9 cellular contexts compared by ENCODE assay signal in genomic region chr11:65301491-65302329, GRCh38. TPM values are rescaled to one million over a fixed set of nuclear protein-coding genes. Genes with fewer than 3 reads are reported as not detected.
DNase-seq lines count a peak whose midpoint lies in the region; ATAC-seq, FAIRE-seq and TF ChIP-seq lines count a peak whose summit lies in the region.
"Had no signal": no experiment of that assay in that cellular context is flagged by ENCODE, and none has a peak within 500 bp of the region (broad histone marks: within the 10 kb centered on the region; RNA-seq: fewer than 3 reads in every experiment).

No MANE protein-coding gene starts in this region.

- ATAC-seq in PC-3 (peak; percentile 54), HG03457 (IDR thresholded peaks at IDR 0.05; ENCODE audit: unreplicated experiment) (no peak), GM19455 (IDR thresholded peaks at IDR 0.05; ENCODE audit: unreplicated experiment) (no peak)
- ATAC-seq: activated CD4-positive, alpha-beta T cell treated with anti-CD3 and anti-CD28 coated beads for 36 hours had no signal

- POLR2A ChIA-PET in PC-3 (lab: Charles Lee; ENCODE audit: unreplicated experiment), result no interaction called here
- POLR2A ChIA-PET in endothelial cell of umbilical vein (lab: Charles Lee), result interaction anchor here (0.7 kb wide), 1 partner anchor 8 kb away, joined by 3 read pairs; no protein-coding TSS in a partner anchor

- intact Hi-C loops in PC-3 (cut with micrococcal nuclease) (no loop called here), endothelial cell of umbilical vein (cut with micrococcal nuclease) (no loop called here), thyroid gland (cut with DNase I) (no loop called here)

- dilution Hi-C loops in endothelial cell of umbilical vein (cut with MboI; ENCODE audit: extremely low pct_ligation_motif_present, low sequenced_read_pairs), result no loop called here

- H3K4me1 ChIP-seq in PC-3 (ENCODE audit: insufficient read depth, low read length) (no peaks in the 10 kb centered on the region), endothelial cell of umbilical vein (ENCODE audit: control insufficient read depth, extremely low read depth, insufficient read depth, low read length) (no peaks in the 10 kb centered on the region), mesenchymal stem cell (ENCODE audit: control insufficient read depth, insufficient read depth, low read depth, low read length) (peaks cover 40% of the 10 kb centered on the region), thyroid gland (peaks cover 72 to 82% of the 10 kb centered on the region in 2 donors)

- peak overlapping the region; percentile 82 for H2AK5ac ChIP-seq in mesenchymal stem cell (ENCODE audit: low read length, severe bottlenecking)

- FAIRE-seq in endothelial cell of umbilical vein (lab: Jason Lieb, UNC), result peak; percentile 12

- no peak overlapping the region for H2AFZ ChIP-seq in PC-3 (ENCODE audit: low read length)
- H2AFZ ChIP-seq in endothelial cell of umbilical vein (ENCODE audit: low read depth, low read length), result no peak overlapping the region
- peak overlapping the region; percentile 6 for H2AFZ ChIP-seq in mesenchymal stem cell (ENCODE audit: low read depth, low read length)

- no peak overlapping the region for H3K4me3 ChIP-seq in PC-3 (ENCODE audit: low read length)
- no peak overlapping the region for H3K4me3 ChIP-seq in endothelial cell of umbilical vein (replicated peaks in 1 of 3; ENCODE audit: insufficient read depth in 1 of 3, low read depth in 1 of 3, low read length in 3 of 3)
- H3K4me3 ChIP-seq in mesenchymal stem cell (ENCODE audit: insufficient read depth in 1 of 2, low read depth in 1 of 2, low read length in 2 of 2), result no peak overlapping the region
- no peak overlapping the region for H3K4me3 ChIP-seq in thyroid gland (replicated peaks in 1 of 3)

- H3K79me2 ChIP-seq in PC-3 (ENCODE audit: low read length) (no peaks in the 10 kb centered on the region), endothelial cell of umbilical vein (ENCODE audit: control insufficient read depth, insufficient read depth, low read length) (no peaks in the 10 kb centered on the region)

- peak overlapping the region; percentile 42 to 63 for H3K23ac ChIP-seq in mesenchymal stem cell (ENCODE audit: low read length in 2 of 2)

- H2BK12ac ChIP-seq in mesenchymal stem cell (ENCODE audit: low read length in 2 of 2), result peak overlapping the region; percentile 96 to 100

- H3K9ac ChIP-seq in PC-3 (ENCODE audit: low read length), result no peak overlapping the region
- no peak overlapping the region for H3K9ac ChIP-seq in endothelial cell of umbilical vein (replicated peaks; ENCODE audit: extremely low read depth, insufficient read depth, low read length)
- peak overlapping the region; percentile 45 for H3K9ac ChIP-seq in mesenchymal stem cell (ENCODE audit: low read length)

- H3K9me1 ChIP-seq in endothelial cell of umbilical vein (replicated peaks; ENCODE audit: control insufficient read depth, extremely low read depth, insufficient read depth, low read length), result no peaks in the 10 kb centered on the region

- peak overlapping the region; percentile 83 for H2BK15ac ChIP-seq in mesenchymal stem cell (ENCODE audit: low read depth, poor library complexity, severe bottlenecking)

- H3K18ac ChIP-seq in mesenchymal stem cell (ENCODE audit: low read depth in 1 of 2, low read length in 2 of 2), result peak overlapping the region; percentile 93 to 99

- no peaks in the 10 kb centered on the region for H3K79me1 ChIP-seq in mesenchymal stem cell (replicated peaks; ENCODE audit: low read length, poor library complexity, severe bottlenecking)

- H3K27ac ChIP-seq in PC-3 (ENCODE audit: low read length) (no peak overlapping the region), endothelial cell of umbilical vein (ENCODE audit: insufficient read depth, low read depth, low read length) (no peak overlapping the region), mesenchymal stem cell (ENCODE audit: low read length, poor library complexity, severe bottlenecking) (no peak overlapping the region), thyroid gland (peak overlapping the region in 2 of 3 donors; percentile 33 to 73)

- TF ChIP-seq POLR2A in endothelial cell of umbilical vein (IDR thresholded peaks at IDR 0.05; ENCODE audit: low read depth, low read length), result no peak
- TF ChIP-seq POLR2A in thyroid gland (IDR thresholded peaks at IDR 0.05), result no peak

- H3K4me2 ChIP-seq in PC-3 (ENCODE audit: low read length), result no peak overlapping the region
- no peak overlapping the region for H3K4me2 ChIP-seq in endothelial cell of umbilical vein (ENCODE audit: insufficient read depth, low read length)
- H3K4me2 ChIP-seq in mesenchymal stem cell (ENCODE audit: low read length, poor library complexity, severe bottlenecking), result no peak overlapping the region

- peak overlapping the region; percentile 97 for H4K8ac ChIP-seq in mesenchymal stem cell (ENCODE audit: low read length)

- H3K9me3 ChIP-seq in PC-3 (ENCODE audit: low read length) (no peaks in the 10 kb centered on the region), endothelial cell of umbilical vein (replicated peaks; ENCODE audit: control insufficient read depth, insufficient read depth, low read length) (no peaks in the 10 kb centered on the region), mesenchymal stem cell (ENCODE audit: control insufficient read depth, low read length) (no peaks in the 10 kb centered on the region), thyroid gland (no peaks in the 10 kb centered on the region)

- DNase-seq in PC-3, result no peak
- DNase-seq in endothelial cell of umbilical vein (ENCODE audit: low read depth, low spot score), result no peak
- DNase-seq in mesenchymal stem cell, result peak; percentile 76
- peak; percentile 51 to 55 for DNase-seq in thyroid gland
- DNase-seq in activated CD4-positive, CD25-positive, alpha-beta regulatory T cell treated with anti-CD3 and anti-CD28 coated beads, Interleukin-2, amount 50 U/mL, for 72 hours, result no peak
- DNase-seq: activated CD4-positive, alpha-beta T cell treated with anti-CD3 and anti-CD28 coated beads for 36 hours; stimulated activated CD4-positive, alpha-beta T cell treated with anti-CD3 and anti-CD28 coated beads, Interleukin-15, amount 100 ng/mL, for 24 hours had no signal

- peak overlapping the region; percentile 93 to 97 for H3K4ac ChIP-seq in mesenchymal stem cell (ENCODE audit: low read depth in 1 of 2, low read length in 2 of 2)

- BruUV-seq in PC-3 (replicated peaks; lab: Mats Ljungman, UMichigan) (no TSS peak), endothelial cell of umbilical vein (replicated peaks; lab: Mats Ljungman, UMichigan) (no TSS peak)

- CTCF ChIA-PET in PC-3 (lab: Charles Lee) (interaction anchor here (0.5 to 0.8 kb wide), 2 partner anchors 26 kb away, joined by 5 to 25 read pairs; no protein-coding TSS in a partner anchor), endothelial cell of umbilical vein (lab: Charles Lee) (interaction anchor here (1.1 to 1.2 kb wide), 2 partner anchors 13 to 27 kb away, joined by 6 to 7 read pairs; partner anchors contain the start of gene CDC42EP2)

- H3K9me2 ChIP-seq in PC-3 (replicated peaks; ENCODE audit: low read length), result no peaks in the 10 kb centered on the region

- H3K36me3 ChIP-seq in PC-3 (ENCODE audit: low read depth, low read length), result peaks cover 12% of the 10 kb centered on the region; the same call in 1 of the 2 replicates
- no peaks in the 10 kb centered on the region for H3K36me3 ChIP-seq in endothelial cell of umbilical vein (ENCODE audit: control insufficient read depth in 2 of 2, extremely low read depth in 1 of 2, insufficient read depth in 2 of 2, low read length in 2 of 2)
- peaks cover 26 to 30% of the 10 kb centered on the region in 2 experiments for H3K36me3 ChIP-seq in mesenchymal stem cell (ENCODE audit: control insufficient read depth in 1 of 2, insufficient read depth in 2 of 2, low read depth in 1 of 2, low read length in 2 of 2)
- no peaks in the 10 kb centered on the region for H3K36me3 ChIP-seq in thyroid gland

- H3K14ac ChIP-seq in mesenchymal stem cell (ENCODE audit: low read length in 2 of 2), result peak overlapping the region in 1 of 2 experiments; percentile 94

- H2BK120ac ChIP-seq in mesenchymal stem cell (ENCODE audit: low read depth, low read length), result peak overlapping the region; percentile 74

- H3K27me3 ChIP-seq in PC-3 (ENCODE audit: low read length) (no peaks in the 10 kb centered on the region), endothelial cell of umbilical vein (ENCODE audit: control insufficient read depth in 2 of 2, insufficient read depth in 2 of 2, low read length in 2 of 2) (no peaks in the 10 kb centered on the region), mesenchymal stem cell (ENCODE audit: control insufficient read depth in 1 of 2, insufficient read depth in 1 of 2, low read length in 2 of 2) (no peaks in the 10 kb centered on the region), thyroid gland (no peaks in the 10 kb centered on the region)

- WGBS in mesenchymal stem cell, result 38% methylated on average over 12 of the region's 12 CpGs
- 53 to 85% methylated on average over 7 to 11 of the region's 12 CpGs for WGBS in thyroid gland, 2 donors

- no peaks in the 10 kb centered on the region for H4K20me1 ChIP-seq in PC-3 (ENCODE audit: low read length)
- H4K20me1 ChIP-seq in endothelial cell of umbilical vein (replicated peaks; ENCODE audit: control insufficient read depth, extremely low read depth, insufficient read depth, low read length), result no peaks in the 10 kb centered on the region

- H3F3A ChIP-seq in PC-3 (ENCODE audit: low read length, unreplicated experiment), result no peaks in the 10 kb centered on the region

- H4K91ac ChIP-seq in mesenchymal stem cell (ENCODE audit: low read length), result peak overlapping the region; percentile 99

- TF ChIP-seq CTCF in PC-3 (conservative IDR thresholded peaks at IDR 0.05; ENCODE audit: low read depth, low read length), result no peak
- no peak for TF ChIP-seq CTCF in endothelial cell of umbilical vein (IDR thresholded peaks at IDR 0.05; ENCODE audit: extremely low read depth in 1 of 2, insufficient read depth in 1 of 2, low read depth in 1 of 2, low read length in 2 of 2)
- TF ChIP-seq CTCF in thyroid gland (IDR thresholded peaks at IDR 0.05), result no peak

- H2BK5ac ChIP-seq in mesenchymal stem cell (ENCODE audit: low read depth, low read length, poor library complexity, severe bottlenecking), result no peak overlapping the region

RNA-seq across cellular contexts. Expression of gene CDC42EP2, which starts 13.0 kb away (rescaled TPM):
- total RNA-seq in PC-3 (2014; rRNA removed) (16.6 and 25.7 TPM in 2 replicates), endothelial cell of umbilical vein (23.4 and 23.9 TPM in 2 replicates), thyroid gland (10 to 100 TPM; 20.6 to 35.7 (median 25.2) TPM)
- 26.4 and 33.3 TPM in 2 replicates for polyA plus RNA-seq in endothelial cell of umbilical vein
- 12.0 and 17.4 TPM in 2 replicates for polyA plus RNA-seq in endothelial cell of umbilical vein (2011; cell fraction: cytosol; rRNA removed)
- 17.2 and 17.9 TPM in 2 replicates for polyA plus RNA-seq in endothelial cell of umbilical vein (2011; cell fraction: nucleus; rRNA removed)
- 33.6 and 38.1 TPM in 2 replicates for polyA plus RNA-seq in endothelial cell of umbilical vein (2012)
- 21.1 and 29.8 TPM in 2 replicates for polyA minus RNA-seq in endothelial cell of umbilical vein
- polyA minus RNA-seq in endothelial cell of umbilical vein (2011; cell fraction: cytosol; rRNA and poly(A)+ RNA removed), result 12.0 TPM
- polyA minus RNA-seq in endothelial cell of umbilical vein (2011; cell fraction: nucleus; rRNA and poly(A)+ RNA removed), result 35.3 and 46.4 TPM in 2 replicates
- polyA plus RNA-seq in mesenchymal stem cell (2013, experiment 1 of 2), result 22.3 TPM
- polyA plus RNA-seq in mesenchymal stem cell (2013, experiment 2 of 2), result 21.3 TPM

RNA-seq across cellular contexts. Expression of gene DPF2, which starts 31.9 kb away (rescaled TPM):
- total RNA-seq in PC-3 (2014; rRNA removed) (45.8 and 63.1 TPM in 2 replicates), endothelial cell of umbilical vein (48.9 and 58.7 TPM in 2 replicates), thyroid gland (10 to 100 TPM; 45.0 to 52.7 (median 48.0) TPM)
- 62.2 and 73.3 TPM in 2 replicates for polyA plus RNA-seq in endothelial cell of umbilical vein
- 45.6 and 53.3 TPM in 2 replicates for polyA plus RNA-seq in endothelial cell of umbilical vein (2011; cell fraction: cytosol; rRNA removed)
- polyA plus RNA-seq in endothelial cell of umbilical vein (2011; cell fraction: nucleus; rRNA removed), result 72.4 and 84.8 TPM in 2 replicates
- polyA plus RNA-seq in endothelial cell of umbilical vein (2012), result 44.0 and 45.5 TPM in 2 replicates
- polyA minus RNA-seq in endothelial cell of umbilical vein, result 45.6 and 51.2 TPM in 2 replicates
- 22.1 TPM for polyA minus RNA-seq in endothelial cell of umbilical vein (2011; cell fraction: cytosol; rRNA and poly(A)+ RNA removed)
- 35.2 and 36.0 TPM in 2 replicates for polyA minus RNA-seq in endothelial cell of umbilical vein (2011; cell fraction: nucleus; rRNA and poly(A)+ RNA removed)
- 52.4 TPM for polyA plus RNA-seq in mesenchymal stem cell (2013, experiment 1 of 2)
- 46.0 TPM for polyA plus RNA-seq in mesenchymal stem cell (2013, experiment 2 of 2)

RNA-seq across cellular contexts. Expression of gene POLA2, which starts 39.9 kb away (rescaled TPM):
- 29.0 and 39.7 TPM in 2 replicates for total RNA-seq in PC-3 (2014; rRNA removed)
- total RNA-seq in endothelial cell of umbilical vein, result 24.0 and 25.4 TPM in 2 replicates
- 30.0 and 36.2 TPM in 2 replicates for polyA plus RNA-seq in endothelial cell of umbilical vein
- polyA plus RNA-seq in endothelial cell of umbilical vein (2011; cell fraction: cytosol; rRNA removed), result 25.5 and 28.6 TPM in 2 replicates
- 40.1 and 48.1 TPM in 2 replicates for polyA plus RNA-seq in endothelial cell of umbilical vein (2011; cell fraction: nucleus; rRNA removed)
- 13.7 and 21.1 TPM in 2 replicates for polyA plus RNA-seq in endothelial cell of umbilical vein (2012)
- polyA minus RNA-seq in endothelial cell of umbilical vein, result 31.0 and 41.0 TPM in 2 replicates
- 51.4 TPM for polyA minus RNA-seq in endothelial cell of umbilical vein (2011; cell fraction: cytosol; rRNA and poly(A)+ RNA removed)
- polyA minus RNA-seq in endothelial cell of umbilical vein (2011; cell fraction: nucleus; rRNA and poly(A)+ RNA removed), result 19.8 and 37.0 TPM in 2 replicates
- polyA plus RNA-seq in mesenchymal stem cell (2013, experiment 1 of 2), result 2.6 TPM
- polyA plus RNA-seq in mesenchymal stem cell (2013, experiment 2 of 2), result 3.4 TPM
- total RNA-seq in thyroid gland, result 10 to 100 TPM in 2 of 4 donors, 1 to 10 TPM in 2; 7.6 to 11.3 (median 10.4) TPM

RNA-seq across cellular contexts. Expression of gene TIGD3, which starts 52.8 kb away (rescaled TPM):
- 1.3 and 1.6 TPM in 2 replicates for total RNA-seq in PC-3 (2014; rRNA removed)
- 0.27 TPM in 1 of 2 replicates, not detected in the other for total RNA-seq in endothelial cell of umbilical vein
- 0.18 TPM in 2 replicates for polyA plus RNA-seq in endothelial cell of umbilical vein
- polyA plus RNA-seq in endothelial cell of umbilical vein (2011; cell fraction: cytosol; rRNA removed), result 0.13 TPM in 2 replicates
- 0.41 and 0.43 TPM in 2 replicates for polyA plus RNA-seq in endothelial cell of umbilical vein (2011; cell fraction: nucleus; rRNA removed)
- polyA plus RNA-seq in endothelial cell of umbilical vein (2012), result 0.16 and 0.19 TPM in 2 replicates
- 0.15 TPM in 1 of 2 replicates, not detected in the other for polyA minus RNA-seq in endothelial cell of umbilical vein
- polyA minus RNA-seq in endothelial cell of umbilical vein (2011; cell fraction: cytosol; rRNA and poly(A)+ RNA removed), result 0.92 TPM
- not detected in 2 replicates for polyA minus RNA-seq in endothelial cell of umbilical vein (2011; cell fraction: nucleus; rRNA and poly(A)+ RNA removed)
- polyA plus RNA-seq in mesenchymal stem cell (2013, experiment 1 of 2), result 0.06 TPM
- 0.05 TPM for polyA plus RNA-seq in mesenchymal stem cell (2013, experiment 2 of 2)
- total RNA-seq in thyroid gland, result under 1 TPM in 1 of 4 donors, not detected in 3; 0.34 TPM

Comparison
In these comparisons a context has a peak if more than half of its experiments do, and no peak if none do; other contexts are left out.
1. DNase-seq: peak in mesenchymal stem cell (single experiment) and thyroid gland (2 of 2); none in PC-3 (single experiment), endothelial cell of umbilical vein (single experiment) and activated CD4-positive, CD25-positive, alpha-beta regulatory T cell treated with anti-CD3 and anti-CD28 coated beads, Interleukin-2, amount 50 U/mL, for 72 hours (single experiment).
2. H3K27ac ChIP-seq: peak in thyroid gland (2 of 3); none in PC-3 (single experiment), endothelial cell of umbilical vein (single experiment) and mesenchymal stem cell (single experiment).